ENCODE assay signal across 22 cellular contexts in genomic region chr13:41276824-41277223, GRCh38. TPM values are rescaled to one million over a fixed set of nuclear protein-coding genes. Genes with fewer than 3 reads are reported as not detected.
DNase-seq lines count a peak whose midpoint lies in the region; ATAC-seq, FAIRE-seq and TF ChIP-seq lines count a peak whose summit lies in the region.
"Had no signal": no experiment of that assay in that cellular context is flagged by ENCODE, and none has a peak within 500 bp of the region (broad histone marks: within the 10 kb centered on the region; RNA-seq: fewer than 3 reads in every experiment).

No MANE protein-coding gene starts in this region.

- no peak overlapping the region for H2BK15ac ChIP-seq in IMR-90 (ENCODE audit: low read depth, low read length)

- no peaks in the 10 kb centered on the region for H3K79me1 ChIP-seq in IMR-90 (ENCODE audit: low read depth in 1 of 2, low read length in 2 of 2)

- H4K91ac ChIP-seq in IMR-90 (ENCODE audit: insufficient read depth, low read depth, low read length) = no peak overlapping the region

- no peaks in the 10 kb centered on the region for H3K79me2 ChIP-seq in K562 (ENCODE audit: control insufficient read depth, insufficient read depth, low read length)

- no peak overlapping the region for H2BK120ac ChIP-seq in IMR-90 (ENCODE audit: low read depth, low read length)

- no peaks in the 10 kb centered on the region for H3K9me3 ChIP-seq in CD8-positive, alpha-beta T cell (ENCODE audit: low read length)
- H3K9me3 ChIP-seq in IMR-90 (ENCODE audit: control insufficient read depth, insufficient read depth, low read length) = no peaks in the 10 kb centered on the region
- H3K9me3 ChIP-seq in K562 (replicated peaks; ENCODE audit: control insufficient read depth, insufficient read depth, low read depth, low read length) = no peaks in the 10 kb centered on the region
- H3K9me3 ChIP-seq: A549, BE2C had no signal

- H3K36me3 Mint-ChIP-seq in activated T-cell treated with anti-CD3 and anti-CD28 coated beads, Interleukin-2, amount 50 U/mL, for 72 hours (ENCODE audit: insufficient read depth in 2 of 2) = peaks cover 0 to 6% of the 10 kb centered on the region in 2 donors
- H3K36me3 Mint-ChIP-seq in CD8-positive, alpha-beta T cell = no peaks in the 10 kb centered on the region
- H3K36me3 Mint-ChIP-seq: CD4-positive, alpha-beta memory T cell had no signal

- H3K4me2 ChIP-seq in IMR-90 (ENCODE audit: low read depth, low read length) (no peak overlapping the region), K562 (ENCODE audit: insufficient read depth, low read length) (no peak overlapping the region)
- H3K4me2 ChIP-seq: A549 had no signal

- no peak overlapping the region for H3K4me3 Mint-ChIP-seq in activated T-cell treated with anti-CD3 and anti-CD28 coated beads, Interleukin-2, amount 50 U/mL, for 72 hours
- no peak overlapping the region for H3K4me3 Mint-ChIP-seq in CD8-positive, alpha-beta T cell
- H3K4me3 Mint-ChIP-seq: CD4-positive, alpha-beta memory T cell; HFFc6 had no signal

- no peak overlapping the region for H2AK9ac ChIP-seq in IMR-90 (replicated peaks; ENCODE audit: low read depth, low read length, poor library complexity)

- H3K9me3 Mint-ChIP-seq in activated T-cell treated with anti-CD3 and anti-CD28 coated beads, Interleukin-2, amount 50 U/mL, for 72 hours = no peaks in the 10 kb centered on the region
- H3K9me3 Mint-ChIP-seq in CD8-positive, alpha-beta T cell = no peaks in the 10 kb centered on the region
- H3K9me3 Mint-ChIP-seq: CD4-positive, alpha-beta memory T cell; HFFc6 had no signal

- in situ Hi-C loops in IMR-90 (cut with MboI; ENCODE audit: low sequenced_read_pairs) = no loop called here
- in situ Hi-C loops in K562 (cut with MboI) = no loop called here

- H3K4me1 ChIP-seq in CD8-positive, alpha-beta T cell (ENCODE audit: insufficient read depth, low read length) = peaks cover 39% of the 10 kb centered on the region
- H3K4me1 ChIP-seq in IMR-90 (ENCODE audit: control insufficient read depth, insufficient read depth, low read length) (no peaks in the 10 kb centered on the region), K562 (replicated peaks in 1 of 2; ENCODE audit: control insufficient read depth in 2 of 2, insufficient read depth in 2 of 2, low read length in 2 of 2) (no peaks in the 10 kb centered on the region)
- H3K4me1 ChIP-seq: BE2C had no signal

- H4K20me1 ChIP-seq in IMR-90 (ENCODE audit: insufficient read depth, low read length) (no peaks in the 10 kb centered on the region), K562 (replicated peaks; ENCODE audit: control insufficient read depth, insufficient read depth, low read length) (no peaks in the 10 kb centered on the region)

- no peak overlapping the region for H2BK5ac ChIP-seq in IMR-90 (ENCODE audit: low read depth, low read length, poor library complexity, severe bottlenecking)

- H3K14ac ChIP-seq in IMR-90 (replicated peaks; ENCODE audit: low read depth, low read length) = no peak overlapping the region

- POLR2A ChIA-PET in CD8-positive, alpha-beta T cell (lab: Charles Lee) = interaction anchor here (0.8 kb wide), 1 partner anchor 15 kb away, joined by 3 read pairs; no protein-coding TSS in a partner anchor
- POLR2A ChIA-PET in IMR-90 (lab: Charles Lee; ENCODE audit: unreplicated experiment) = no interaction called here
- POLR2A ChIA-PET in K562 (lab: Yijun Ruan, JAX) = interaction anchor here (0.8 kb wide), 1 partner anchor 21 kb away, joined by 7 read pairs; no protein-coding TSS in a partner anchor

- peak; percentile 21 to 43 for ATAC-seq in activated T-cell treated with anti-CD3 and anti-CD28 coated beads, Interleukin-2, amount 50 U/mL, for 72 hours (replicated peaks in 1 of 2)
- ATAC-seq in CD8-positive, alpha-beta T cell = no peak
- ATAC-seq in IMR-90 (ENCODE audit: low read depth) (no peak), K562 (no peak)
- ATAC-seq: A549 had no signal

- no peaks in the 10 kb centered on the region for H3K27me3 Mint-ChIP-seq in activated T-cell treated with anti-CD3 and anti-CD28 coated beads, Interleukin-2, amount 50 U/mL, for 72 hours (ENCODE audit: low read depth)
- no peaks in the 10 kb centered on the region for H3K27me3 Mint-ChIP-seq in CD8-positive, alpha-beta T cell (ENCODE audit: low read depth)

- no peaks in the 10 kb centered on the region for H3K9me1 ChIP-seq in IMR-90 (ENCODE audit: insufficient read depth, low read length)
- H3K9me1 ChIP-seq in K562 (ENCODE audit: control insufficient read depth, insufficient read depth, low read length) = no peaks in the 10 kb centered on the region

- H3K9ac ChIP-seq in IMR-90 (ENCODE audit: low read depth, low read length) (no peak overlapping the region), K562 (ENCODE audit: insufficient read depth in 1 of 2, low read depth in 2 of 2, low read length in 2 of 2) (no peak overlapping the region)

- no peak for DNase-seq in activated T-cell treated with anti-CD3 and anti-CD28 coated beads, Interleukin-2, amount 50 U/mL, for 72 hours
- DNase-seq in activated T-cell treated with anti-CD3 and anti-CD28 coated beads, Interleukin-2, amount 50 U/mL, for 1 hour = no peak
- DNase-seq in CD8-positive, alpha-beta T cell = no peak
- DNase-seq in IMR-90 (no peak), K562 (ENCODE audit: extremely low read depth in 1 of 4, low spot score in 3 of 4) (no peak), substantia nigra (lab: John Stamatoyannopoulos, UW) (no peak), 8988T (no peak)
- DNase-seq: BE2C; CD4-positive, alpha-beta memory T cell; COR-L47; DMS153; DMS79 treated with DMSO at 0.1 percent for 48 hours; EL; HCEC 1CT; HFFc6 had no signal

- H3K4ac ChIP-seq in IMR-90 (ENCODE audit: low read depth, low read length) = no peak overlapping the region

- no peak for TF ChIP-seq CTCF in CD8-positive, alpha-beta T cell (IDR thresholded peaks at IDR 0.05)
- no peak for TF ChIP-seq CTCF in IMR-90 (conservative IDR thresholded peaks at IDR 0.05; ENCODE audit: low read depth, low read length)
- no peak for TF ChIP-seq CTCF in K562 (IDR thresholded peaks at IDR 0.05 in 2 of 3, conservative IDR thresholded peaks at IDR 0.05 in 1 of 3; ENCODE audit: insufficient read depth in 2 of 3, low read depth in 1 of 3, low read length in 3 of 3)

- no peak overlapping the region for H2AK5ac ChIP-seq in IMR-90 (ENCODE audit: low read depth, low read length)

- intact Hi-C loops in CD8-positive, alpha-beta T cell (cut with DNase I, micrococcal nuclease) = no loop called here
- intact Hi-C loops in IMR-90 (cut with micrococcal nuclease) (no loop called here), K562 (cut with micrococcal nuclease) (no loop called here)

- no peak overlapping the region for H2AFZ ChIP-seq in IMR-90 (replicated peaks; ENCODE audit: low read length, poor library complexity)
- no peak overlapping the region for H2AFZ ChIP-seq in K562 (ENCODE audit: low read depth, low read length)

- no peaks in the 10 kb centered on the region for H3K27me3 ChIP-seq in CD8-positive, alpha-beta T cell (ENCODE audit: insufficient read depth, low read length)
- H3K27me3 ChIP-seq in IMR-90 (ENCODE audit: control insufficient read depth, insufficient read depth, low read length) = no peaks in the 10 kb centered on the region
- no peaks in the 10 kb centered on the region for H3K27me3 ChIP-seq in K562 (ENCODE audit: control insufficient read depth in 2 of 2, insufficient read depth in 2 of 2, low read length in 2 of 2)
- H3K27me3 ChIP-seq: BE2C had no signal

- TF ChIP-seq EP300 in K562 (IDR thresholded peaks at IDR 0.05; ENCODE audit: low read length) = no peak

- no peak overlapping the region for H3K27ac ChIP-seq in CD8-positive, alpha-beta T cell (ENCODE audit: low read depth, low read length)
- H3K27ac ChIP-seq in IMR-90 (ENCODE audit: insufficient read depth, low read length) (no peak overlapping the region), K562 (ENCODE audit: extremely low read depth, low read depth, low read length) (no peak overlapping the region), substantia nigra (ENCODE audit: low read depth, low read length, poor library complexity, severe bottlenecking) (no peak overlapping the region)
- H3K27ac ChIP-seq: A549, C4-2B, HL-60 had no signal

- BruUV-seq in IMR-90 (replicated peaks; lab: Mats Ljungman, UMichigan) (no TSS peak), K562 (replicated peaks; lab: Mats Ljungman, UMichigan) (no TSS peak)

- no peak overlapping the region for H4K8ac ChIP-seq in IMR-90 (ENCODE audit: low read depth in 2 of 2, low read length in 2 of 2)

- no peak for FAIRE-seq in K562 (lab: Jason Lieb, UNC)
- FAIRE-seq: A549, D721Med, G401.6, GM12892, GM19239 had no signal

- H3K27ac Mint-ChIP-seq in activated T-cell treated with anti-CD3 and anti-CD28 coated beads, Interleukin-2, amount 50 U/mL, for 72 hours = no peak overlapping the region
- peak overlapping the region; percentile 41 for H3K27ac Mint-ChIP-seq in CD8-positive, alpha-beta T cell
- H3K27ac Mint-ChIP-seq: CD4-positive, alpha-beta memory T cell; HFFc6 had no signal

- no peak overlapping the region for H2BK20ac ChIP-seq in IMR-90 (ENCODE audit: low read depth, low read length)

- no peak overlapping the region for H3K18ac ChIP-seq in IMR-90 (ENCODE audit: low read depth, low read length)

- no peak overlapping the region for H4K5ac ChIP-seq in IMR-90 (ENCODE audit: low read depth, low read length)

- CTCF ChIA-PET in CD8-positive, alpha-beta T cell (lab: Charles Lee) = interaction anchor here (0.6 to 1.2 kb wide), 2 partner anchors 11 to 14 kb away, joined by 3 read pairs; partner anchors contain the start of gene MTRF1
- CTCF ChIA-PET in IMR-90 (lab: Yijun Ruan, JAX) = interaction anchor here (0.6 kb wide), 1 partner anchor 17 kb away, joined by 3 read pairs; no protein-coding TSS in a partner anchor
- CTCF ChIA-PET in K562 (lab: Yijun Ruan, JAX; ENCODE audit: low intra/inter-chr PET ratio) = no interaction called here

- no peak for TF ChIP-seq RAD21 in IMR-90 (IDR thresholded peaks at IDR 0.05; ENCODE audit: low read length)
- no peak for TF ChIP-seq RAD21 in K562 (CRISPR knock-in tag; conservative IDR thresholded peaks at IDR 0.05 in 1 of 2, IDR thresholded peaks at IDR 0.05 in 1 of 2)

- dilution Hi-C loops in IMR-90 (cut with HindIII; ENCODE audit: low sequenced_read_pairs, unreplicated experiment) = no loop called here

- peaks cover 11% of the 10 kb centered on the region for H3K4me1 Mint-ChIP-seq in activated T-cell treated with anti-CD3 and anti-CD28 coated beads, Interleukin-2, amount 50 U/mL, for 72 hours (ENCODE audit: low read depth)
- peaks cover 43% of the 10 kb centered on the region for H3K4me1 Mint-ChIP-seq in CD8-positive, alpha-beta T cell (ENCODE audit: low read depth)

- H3K23ac ChIP-seq in IMR-90 (ENCODE audit: low read depth, low read length) = no peak overlapping the region

- no peaks in the 10 kb centered on the region for H3K36me3 ChIP-seq in CD8-positive, alpha-beta T cell (ENCODE audit: insufficient read depth, low read length)
- H3K36me3 ChIP-seq in IMR-90 (ENCODE audit: control insufficient read depth, insufficient read depth, low read length) (no peaks in the 10 kb centered on the region), K562 (ENCODE audit: control insufficient read depth, insufficient read depth, low read length) (no peaks in the 10 kb centered on the region)
- H3K36me3 ChIP-seq: BE2C had no signal

- no peak overlapping the region for H3K56ac ChIP-seq in IMR-90 (ENCODE audit: extremely low read depth, insufficient read depth, low read length)

- no peak for TF ChIP-seq POLR2A in IMR-90 (IDR thresholded peaks at IDR 0.05; ENCODE audit: low read depth, low read length)
- TF ChIP-seq POLR2A in K562 (conservative IDR thresholded peaks at IDR 0.05) = no peak

- no peak overlapping the region for H3K4me3 ChIP-seq in CD8-positive, alpha-beta T cell (ENCODE audit: low read depth, low read length)
- H3K4me3 ChIP-seq in IMR-90 (ENCODE audit: insufficient read depth, low read depth, low read length) (no peak overlapping the region), K562 (no peak overlapping the region)
- H3K4me3 ChIP-seq: A549 had no signal

RNA-seq across cellular contexts. Expression of gene MTRF1, which starts 13.4 kb away (rescaled TPM):
- 10 to 100 TPM; 24.2 to 30.3 TPM for total RNA-seq in activated T-cell treated with anti-CD3 and anti-CD28 coated beads, Interleukin-2, amount 50 U/mL, for 72 hours
- 10 to 100 TPM; 26.2 to 26.9 TPM for total RNA-seq in CD8-positive, alpha-beta T cell
- 9.7 and 12.4 TPM in 2 replicates for total RNA-seq in IMR-90 (2012; rRNA removed)
- polyA plus RNA-seq in IMR-90 (2012; rRNA removed) = 6.8 and 9.7 TPM in 2 replicates
- polyA plus RNA-seq in IMR-90 (2012; cell fraction: cytosol; rRNA removed) = 1.2 and 1.5 TPM in 2 replicates
- 6.0 and 45.2 TPM in 2 replicates for polyA plus RNA-seq in IMR-90 (2012; cell fraction: nucleus; rRNA removed; ENCODE audit: low replicate concordance)
- 42.8 and 88.7 TPM in 2 replicates for total RNA-seq in K562 (2011; cell fraction: chromatin; rRNA removed; ENCODE audit: low replicate concordance)
- 18.0 and 18.7 TPM in 2 replicates for total RNA-seq in K562 (2011; cell fraction: nucleolus; rRNA removed)
- total RNA-seq in K562 (2011; cell fraction: nucleoplasm; rRNA removed) = 27.5 and 40.8 TPM in 2 replicates
- 12.5 and 14.0 TPM in 2 replicates for total RNA-seq in K562 (2014; rRNA removed)
- total RNA-seq in K562 (2014; rRNA removed; fragmentation: Illumina TruSeq; extraction: Trizol) = 21.4 and 25.1 TPM in 2 replicates
- total RNA-seq in K562 (2015; rRNA removed; fragmentation: Illumina TruSeq; extraction: Trizol) = 16.8 and 18.8 TPM in 2 replicates
- 13.0 and 15.1 TPM in 2 replicates for total RNA-seq in K562 (2021)
- polyA plus RNA-seq in K562 (2011; rRNA removed) = 25.2 and 33.7 TPM in 2 replicates
- polyA plus RNA-seq in K562 (2011; cell fraction: cytosol; rRNA removed) = 6.1 and 9.4 TPM in 2 replicates
- 24.9 and 30.7 TPM in 2 replicates for polyA plus RNA-seq in K562 (2011; cell fraction: nucleus; rRNA removed)
- 9.2 and 12.8 TPM in 2 replicates for polyA plus RNA-seq in K562 (2012)
- polyA plus RNA-seq in K562 (2014; fragmentation: Illumina TruSeq; extraction: Trizol) = 17.6 and 20.6 TPM in 2 replicates
- polyA plus RNA-seq in K562 (2014; fragmentation: Nextera tagmentation; extraction: Ambion mirVana) = 10 to 100 TPM; 19.0 to 20.7 TPM
- 20.1 and 25.5 TPM in 2 replicates for polyA plus RNA-seq in K562 (2014; rRNA removed)
- 29.5 and 36.6 TPM in 2 replicates for polyA minus RNA-seq in K562 (2011; rRNA and poly(A)+ RNA removed)
- 10.2 and 16.1 TPM in 2 replicates for polyA minus RNA-seq in K562 (2011; cell fraction: cytosol; rRNA and poly(A)+ RNA removed)
- 12.1 and 18.9 TPM in 2 replicates for polyA minus RNA-seq in K562 (2011; cell fraction: nucleus; rRNA and poly(A)+ RNA removed)

RNA-seq across cellular contexts. Expression of gene NAA16, which starts 34.2 kb away (rescaled TPM):
- total RNA-seq in activated T-cell treated with anti-CD3 and anti-CD28 coated beads, Interleukin-2, amount 50 U/mL, for 72 hours = 10 to 100 TPM; 16.5 to 27.3 TPM
- 100 to 1,000 TPM; 103 to 105 TPM for total RNA-seq in CD8-positive, alpha-beta T cell
- total RNA-seq in IMR-90 (2012; rRNA removed) (6.6 and 13.1 TPM in 2 replicates), K562 (2014; rRNA removed) (5.7 and 6.2 TPM in 2 replicates), K562 (2014; rRNA removed; fragmentation: Illumina TruSeq; extraction: Trizol) (12.8 and 15.7 TPM in 2 replicates), K562 (2015; rRNA removed; fragmentation: Illumina TruSeq; extraction: Trizol) (11.9 and 12.0 TPM in 2 replicates), K562 (2021) (11.3 and 13.6 TPM in 2 replicates)
- polyA plus RNA-seq in IMR-90 (2012; rRNA removed) (6.1 and 8.8 TPM in 2 replicates), K562 (2011; rRNA removed) (12.0 and 12.8 TPM in 2 replicates), K562 (2014; fragmentation: Illumina TruSeq; extraction: Trizol) (11.4 and 18.2 TPM in 2 replicates), K562 (2014; fragmentation: Nextera tagmentation; extraction: Ambion mirVana) (1 to 10 TPM; 3.7 to 3.9 TPM), K562 (2014; rRNA removed) (9.4 and 11.2 TPM in 2 replicates)
- polyA plus RNA-seq in IMR-90 (2012; cell fraction: cytosol; rRNA removed) = 0.95 and 1.5 TPM in 2 replicates
- 7.0 and 30.5 TPM in 2 replicates for polyA plus RNA-seq in IMR-90 (2012; cell fraction: nucleus; rRNA removed; ENCODE audit: low replicate concordance)
- total RNA-seq in K562 (2011; cell fraction: chromatin; rRNA removed; ENCODE audit: low replicate concordance) = 22.6 and 69.7 TPM in 2 replicates
- 8.0 and 12.6 TPM in 2 replicates for total RNA-seq in K562 (2011; cell fraction: nucleolus; rRNA removed)
- 20.5 and 22.8 TPM in 2 replicates for total RNA-seq in K562 (2011; cell fraction: nucleoplasm; rRNA removed)
- 1.7 and 5.0 TPM in 2 replicates for polyA plus RNA-seq in K562 (2011; cell fraction: cytosol; rRNA removed)
- 15.9 and 16.4 TPM in 2 replicates for polyA plus RNA-seq in K562 (2011; cell fraction: nucleus; rRNA removed)
- 5.9 and 6.6 TPM in 2 replicates for polyA plus RNA-seq in K562 (2012)
- 14.1 and 20.2 TPM in 2 replicates for polyA minus RNA-seq in K562 (2011; rRNA and poly(A)+ RNA removed)
- polyA minus RNA-seq in K562 (2011; cell fraction: cytosol; rRNA and poly(A)+ RNA removed) = 9.9 and 11.7 TPM in 2 replicates
- polyA minus RNA-seq in K562 (2011; cell fraction: nucleus; rRNA and poly(A)+ RNA removed) = 16.7 and 21.1 TPM in 2 replicates

Comparison
In these comparisons a context has a peak if more than half of its experiments do, and no peak if none do; other contexts are left out.
1. ATAC-seq: peak in activated T-cell treated with anti-CD3 and anti-CD28 coated beads, Interleukin-2, amount 50 U/mL, for 72 hours (2 of 2); none in CD8-positive, alpha-beta T cell (single experiment), IMR-90 (single experiment) and K562 (single experiment).